8 cellular contexts compared by ENCODE assay signal in the genomic region with DNA sequence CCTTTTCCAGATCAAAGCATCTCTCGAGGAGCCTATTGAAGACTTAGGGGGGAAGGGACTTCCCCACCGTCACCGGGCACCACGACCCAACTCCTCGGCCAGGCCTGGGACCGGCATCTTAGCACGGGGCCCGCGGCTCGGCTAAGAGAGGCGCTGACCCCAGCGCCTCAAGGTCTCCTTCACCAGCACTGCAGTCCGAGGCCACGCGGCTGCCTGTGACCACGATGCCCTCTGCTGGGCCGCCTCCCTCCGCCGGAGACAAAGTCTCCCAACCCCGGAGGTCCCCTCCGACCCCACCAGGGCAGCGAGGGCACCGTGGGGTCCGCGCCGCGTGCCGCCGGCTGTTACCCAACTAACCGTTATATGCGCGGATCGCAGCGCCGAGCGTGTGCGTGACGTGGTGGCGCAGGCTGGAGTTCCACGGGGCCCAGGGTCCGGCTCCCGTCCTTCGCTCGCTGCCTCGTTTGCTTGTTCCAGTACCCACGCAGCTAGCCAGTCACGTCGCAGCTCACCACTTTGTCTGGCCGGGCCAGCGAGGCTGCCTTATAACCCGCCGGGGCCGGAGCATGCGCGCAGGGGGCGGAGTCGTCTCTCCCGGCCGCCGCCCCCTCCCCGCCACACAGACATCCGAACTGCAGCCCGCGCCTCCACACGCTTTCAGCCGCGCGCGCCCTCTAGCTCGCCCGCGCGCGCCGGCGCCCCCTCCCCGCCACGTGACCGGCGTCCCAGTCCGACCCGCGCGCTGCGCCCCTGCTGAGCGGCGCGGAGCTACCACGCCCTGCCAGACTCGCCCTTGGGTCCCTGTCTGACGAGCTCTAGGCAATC. TPM values are rescaled to one million over a fixed set of nuclear protein-coding genes. Genes with fewer than 3 reads are reported as not detected.
DNase-seq lines count a peak whose midpoint lies in the region; ATAC-seq and TF ChIP-seq lines count a peak whose summit lies in the region.

SLC16A1 (minus strand) TSS at position 519 of the 825 bp plus-strand sequence. CDS start 26,888 bp downstream, outside the sequence.

- TF ChIP-seq CTCF in fibroblast of the aortic adventitia (IDR thresholded peaks at IDR 0.05; ENCODE audit: insufficient read depth, low read length), result peak; percentile 40
- TF ChIP-seq CTCF in neural cell (IDR thresholded peaks at IDR 0.05; ENCODE audit: poor library complexity, severe bottlenecking), result peak; percentile 57

- peak within 1 kb of the TSS; percentile 65 for H3K27ac ChIP-seq in neural cell (ENCODE audit: low read length)

- no peaks in the 10 kb centered on the region for H3F3A ChIP-seq in neural cell (ENCODE audit: insufficient read depth, low read length, poor library complexity, severe bottlenecking)

- H3K27me3 Mint-ChIP-seq in stimulated activated naive CD8-positive, alpha-beta T cell treated with anti-CD3 and anti-CD28 coated beads, Interleukin-15, amount 100 ng/mL, for 72 hours, result no peaks in the 10 kb centered on the region

- DNase-seq in GDM1 (lab: John Stamatoyannopoulos, UW) (peak; percentile 93), HAP-1 (ENCODE audit: low spot score in 2 of 2) (peak; percentile 89 to 96), M059J (ENCODE audit: low read depth) (peak; percentile 93), fibroblast of the aortic adventitia (ENCODE audit: low read depth) (peak; percentile 92)
- DNase-seq in activated T-helper 9 cell treated with anti-CD3 and anti-CD28 coated beads, Interleukin-2, amount 50 U/mL, for 16 hours (ENCODE audit: low read depth), result peak; percentile 88
- DNase-seq in stimulated activated naive CD8-positive, alpha-beta T cell treated with anti-CD3 and anti-CD28 coated beads, Interleukin-15, amount 100 ng/mL, for 72 hours, result peak; percentile 93 to 94

- H3K4me1 ChIP-seq in HAP-1, result peaks cover 17% of the 10 kb centered on the region

- H3K27me3 ChIP-seq in HAP-1 (ENCODE audit: low read depth) (no peaks in the 10 kb centered on the region), neural cell (ENCODE audit: insufficient read depth, low read depth, low read length) (no peaks in the 10 kb centered on the region)

- TF ChIP-seq EP300 in neural cell (conservative IDR thresholded peaks at IDR 0.05; ENCODE audit: poor library complexity, severe bottlenecking), result peak; percentile 58

- H2AFZ ChIP-seq in neural cell (ENCODE audit: low read depth, low read length), result peak within 1 kb of the TSS; percentile 78

- peak within 1 kb of the TSS; percentile 99 for H3K4me3 Mint-ChIP-seq in stimulated activated naive CD8-positive, alpha-beta T cell treated with anti-CD3 and anti-CD28 coated beads, Interleukin-15, amount 100 ng/mL, for 72 hours

- peaks cover 35% of the 10 kb centered on the region for H3K79me2 ChIP-seq in neural cell (replicated peaks; ENCODE audit: insufficient read depth, low read length)

- H3K9me3 ChIP-seq in HAP-1 (no peaks in the 10 kb centered on the region), neural cell (ENCODE audit: low read length) (no peaks in the 10 kb centered on the region)

- no peaks in the 10 kb centered on the region for H3K9me2 ChIP-seq in neural cell (ENCODE audit: insufficient read depth, low read length)

- peak; percentile 99 for TF ChIP-seq POLR2A in Raji (IDR thresholded peaks at IDR 0.05; ENCODE audit: insufficient read depth, low read depth, low read length)

- H3K4me2 ChIP-seq in neural cell (ENCODE audit: low read length), result peak within 1 kb of the TSS; percentile 83

- peak; percentile 30 for TF ChIP-seq RAD21 in neural cell (conservative IDR thresholded peaks at IDR 0.05)

- H3K9ac ChIP-seq in neural cell (ENCODE audit: low read length), result peak within 1 kb of the TSS; percentile 78

- in situ Hi-C loops in HAP-1 (cut with MboI; ENCODE audit: low sequenced_read_pairs), result no loop called here

- H3K27ac Mint-ChIP-seq in stimulated activated naive CD8-positive, alpha-beta T cell treated with anti-CD3 and anti-CD28 coated beads, Interleukin-15, amount 100 ng/mL, for 72 hours, result peak within 1 kb of the TSS; percentile 99 to 100

- H3K9me3 Mint-ChIP-seq in stimulated activated naive CD8-positive, alpha-beta T cell treated with anti-CD3 and anti-CD28 coated beads, Interleukin-15, amount 100 ng/mL, for 72 hours, result no peaks in the 10 kb centered on the region

- peak; percentile 81 for ATAC-seq in stimulated activated naive CD8-positive, alpha-beta T cell treated with anti-CD3 and anti-CD28 coated beads, Interleukin-15, amount 100 ng/mL, for 72 hours

- H3K36me3 ChIP-seq in HAP-1 (replicated peaks) (peaks cover 20% of the 10 kb centered on the region), neural cell (ENCODE audit: insufficient read depth, low read length) (no peaks in the 10 kb centered on the region)

- H4K20me1 ChIP-seq in neural cell (ENCODE audit: insufficient read depth), result no peaks in the 10 kb centered on the region

- H3K4me1 Mint-ChIP-seq in stimulated activated naive CD8-positive, alpha-beta T cell treated with anti-CD3 and anti-CD28 coated beads, Interleukin-15, amount 100 ng/mL, for 72 hours, result peaks cover 68% of the 10 kb centered on the region

- H3K4me3 ChIP-seq in HAP-1, result peak within 1 kb of the TSS; percentile 85
- H3K4me3 ChIP-seq in fibroblast of the aortic adventitia (ENCODE audit: low read depth, low read length), result peak within 1 kb of the TSS; percentile 93
- H3K4me3 ChIP-seq in neural cell (ENCODE audit: low read length), result peak within 1 kb of the TSS; percentile 91

TF ChIP-seq in neural cell, 6 proteins besides CTCF, POLR2A, EP300 and RAD21:
- TF ChIP-seq MXI1 (conservative IDR thresholded peaks at IDR 0.05; ENCODE audit: poor library complexity, severe bottlenecking) (peak; percentile 92), REST (IDR thresholded peaks at IDR 0.05; ENCODE audit: borderline replicate concordance) (no peak), POLR2AphosphoS5 (IDR thresholded peaks at IDR 0.05) (peak; percentile 58), SMC3 (conservative IDR thresholded peaks at IDR 0.05; ENCODE audit: poor library complexity) (peak; percentile 21), TAF1 (IDR thresholded peaks at IDR 0.05; ENCODE audit: low read depth) (no peak), EZH2 (IDR thresholded peaks at IDR 0.05; ENCODE audit: borderline replicate concordance, insufficient read depth, low read length, poor library complexity, severe bottlenecking) (no peak)

RNA-seq across cellular contexts. Expression of gene SLC16A1, which starts in this region (rescaled TPM):
- 81.5 and 116 TPM in 2 replicates for total RNA-seq in M059J (2014; rRNA removed; shearing (Covaris generic))
- 65.5 and 71.9 TPM in 2 replicates for total RNA-seq in fibroblast of the aortic adventitia (ENCODE audit: low replicate concordance)
- polyA plus RNA-seq in neural cell, result 13.1 and 18.6 TPM in 2 replicates
- 27.8 and 29.2 TPM in 2 replicates for polyA minus RNA-seq in neural cell

Comparison
In these comparisons a context has a peak if more than half of its experiments do, and no peak if none do; other contexts are left out.
1. Peak in every context shown above with its lines: DNase-seq, ATAC-seq, H3K4me3 ChIP-seq and H3K27ac ChIP-seq.